30 cellular contexts compared by ENCODE assay signal in the genomic region with DNA sequence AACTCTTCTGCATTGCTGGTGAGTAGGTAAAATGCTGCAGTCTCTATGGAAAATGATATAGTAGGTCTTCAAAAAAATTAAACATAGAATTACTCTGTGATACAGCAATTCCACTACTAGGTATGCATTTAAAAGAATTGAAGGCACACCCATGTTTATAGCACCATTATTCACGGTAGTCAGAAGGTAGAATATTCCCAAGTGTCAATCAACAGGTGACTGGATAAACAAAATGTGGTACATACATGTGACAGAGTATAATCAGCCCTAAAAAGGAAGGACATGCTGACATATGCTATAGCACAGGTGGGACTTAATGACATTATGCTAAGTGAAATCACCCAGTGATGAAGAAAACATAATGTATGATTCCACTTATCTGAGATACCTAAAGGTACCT.
"Had no signal": no experiment of that assay in that cellular context is flagged by ENCODE, and none has a peak within 500 bp of the region (broad histone marks: within the 10 kb centered on the region; RNA-seq: fewer than 3 reads in every experiment).

No MANE protein-coding gene starts in this region.

- H3K4me3 ChIP-seq: left lung, lower lobe of right lung, pancreas, prostate gland, skin epidermis, suprapubic skin, thoracic aorta, tibial artery, upper lobe of right lung had no signal

- DNase-seq: hippocampal formation; kidney glomerular epithelial cell; left cardiac atrium; left lung; lower lobe of right lung; mammary epithelial cell; mesenchymal stem cell; naive thymus-derived CD4-positive, alpha-beta T cell; nucleus accumbens; pancreas; posterior cingulate gyrus; retina; right cardiac atrium; stimulated activated CD4-positive, alpha-beta T cell treated with anti-CD3 and anti-CD28 coated beads, Interleukin-12 subunit alpha, Interleukin-12 subunit beta, amount 100 ng/mL, for 4 hours; stimulated activated CD4-positive, alpha-beta T cell treated with anti-CD3 and anti-CD28 coated beads, Interleukin-15, amount 100 ng/mL, for 24 hours; stimulated activated CD4-positive, alpha-beta T cell treated with anti-CD3 and anti-CD28 coated beads, Interleukin-2, amount 100 ng/mL, for 24 hours; stimulated activated CD4-positive, alpha-beta T cell treated with anti-CD3 and anti-CD28 coated beads, Interleukin-4, amount 100 ng/mL, for 1 hour; stimulated activated naive CD4-positive, alpha-beta T cell; tibial artery; trophoblast cell; upper lobe of right lung had no signal

- H3K4me1 ChIP-seq: left lung, lower lobe of right lung, pancreas, prostate gland, suprapubic skin, tibial artery, upper lobe of right lung had no signal

- H3K9me3 Mint-ChIP-seq: naive thymus-derived CD4-positive, alpha-beta T cell; neural crest cell; stimulated activated naive CD8-positive, alpha-beta T cell treated with anti-CD3 and anti-CD28 coated beads, Interleukin-15, Interleukin-2, amounts not matched to agents 100 ng/mL and 50 ng/mL, for 24 hours had no signal

- H3K27ac Mint-ChIP-seq: mesothelial cell of epicardium; natural killer cell treated with Interleukin-12 subunit alpha and Interleukin-12 subunit beta and Interleukin-15 and Interleukin-18, amount 100 ng/mL, for 72 hours; stimulated activated naive CD8-positive, alpha-beta T cell treated with anti-CD3 and anti-CD28 coated beads, Interleukin-15, Interleukin-2, amounts not matched to agents 100 ng/mL and 50 ng/mL, for 24 hours had no signal

- H3K9me3 ChIP-seq: left lung, lower lobe of right lung, pancreas, prostate gland, suprapubic skin, thoracic aorta, tibial artery, upper lobe of right lung had no signal

- H3K27me3 Mint-ChIP-seq: naive thymus-derived CD4-positive, alpha-beta T cell; natural killer cell treated with Interleukin-12 subunit alpha and Interleukin-12 subunit beta and Interleukin-15 and Interleukin-18, amount 100 ng/mL, for 72 hours; stimulated activated naive CD8-positive, alpha-beta T cell treated with anti-CD3 and anti-CD28 coated beads, Interleukin-15, Interleukin-2, amounts not matched to agents 100 ng/mL and 50 ng/mL, for 24 hours had no signal

- H3K36me3 ChIP-seq: left lung, lower lobe of right lung, pancreas, prostate gland, suprapubic skin, thoracic aorta, tibial artery, upper lobe of right lung had no signal

- H3K27ac ChIP-seq: left lung, lower lobe of right lung, pancreas, prostate gland, skin epidermis, suprapubic skin, thoracic aorta, tibial artery, upper lobe of right lung had no signal

- H3K36me3 Mint-ChIP-seq: mesothelial cell of epicardium; naive thymus-derived CD4-positive, alpha-beta T cell; natural killer cell treated with Interleukin-12 subunit alpha and Interleukin-12 subunit beta and Interleukin-15 and Interleukin-18, amount 100 ng/mL, for 72 hours had no signal

- H3K4me3 Mint-ChIP-seq: mesothelial cell of epicardium; naive thymus-derived CD4-positive, alpha-beta T cell; natural killer cell treated with Interleukin-12 subunit alpha and Interleukin-12 subunit beta and Interleukin-15 and Interleukin-18, amount 100 ng/mL, for 72 hours; neural crest cell; stimulated activated naive CD8-positive, alpha-beta T cell treated with anti-CD3 and anti-CD28 coated beads, Interleukin-15, Interleukin-2, amounts not matched to agents 100 ng/mL and 50 ng/mL, for 24 hours had no signal

- H3K27me3 ChIP-seq: left lung, pancreas, suprapubic skin, tibial artery, upper lobe of right lung had no signal

- ATAC-seq: left cardiac atrium; left lung; lower lobe of right lung; naive thymus-derived CD4-positive, alpha-beta T cell; natural killer cell treated with Interleukin-12 subunit alpha and Interleukin-12 subunit beta and Interleukin-15 and Interleukin-18, amount 100 ng/mL, for 72 hours; pancreas; right cardiac atrium; sciatic nerve; upper lobe of right lung had no signal
